Comparison of ENCODE assay signal across 1 cellular context in genomic region chr12:46557539-46558373, GRCh38.
A peak's percentile ranks its signal among the peaks of the same experiment; 100 is the strongest.
TF ChIP-seq lines count a peak whose summit lies in the region.

No MANE protein-coding gene starts in this region.

TF ChIP-seq in K562, 482 proteins besides CTCF, POLR2A, EP300 and RAD21 (continued from another document):
- no peak for TF ChIP-seq ZNF280A (IDR thresholded peaks at IDR 0.05; ENCODE audit: low read depth, partially characterized antibody)
- no peak for TF ChIP-seq RFX5 (IDR thresholded peaks at IDR 0.05; ENCODE audit: low read depth, low read length)
- TF ChIP-seq CHD7 (IDR thresholded peaks at IDR 0.05; ENCODE audit: low read depth, low read length) = no peak
- TF ChIP-seq KLF6 (CRISPR knock-in tag; IDR thresholded peaks at IDR 0.05; ENCODE audit: borderline replicate concordance) = peak; percentile 85; the same call in 1 of the 2 replicates
- no peak for TF ChIP-seq ETV6 (IDR thresholded peaks at IDR 0.05; ENCODE audit: borderline replicate concordance in 1 of 2, low read depth in 2 of 2, low read length in 1 of 2)
- TF ChIP-seq ETV6 (CRISPR knock-in tag; IDR thresholded peaks at IDR 0.05; ENCODE audit: borderline replicate concordance) = no peak
- no peak for TF ChIP-seq ZNF407 (IDR thresholded peaks at IDR 0.05; ENCODE audit: low read depth)
- no peak for TF ChIP-seq SMC3 (conservative IDR thresholded peaks at IDR 0.05; ENCODE audit: insufficient read depth, low read depth, low read length)
- TF ChIP-seq RBM22 (IDR thresholded peaks at IDR 0.05; ENCODE audit: low read depth, low read length, poor library complexity, severe bottlenecking) = no peak
- peak; percentile 90 for TF ChIP-seq DMBX1 (CRISPR knock-in tag; IDR thresholded peaks at IDR 0.05; ENCODE audit: borderline replicate concordance)
- peak; percentile 76; the same call in 1 of the 2 replicates for TF ChIP-seq SMARCE1 (IDR thresholded peaks at IDR 0.05)
- no peak for TF ChIP-seq TCF3 (CRISPR knock-in tag; IDR thresholded peaks at IDR 0.05)
- 0 out of 2 replicates have a peak, but pooled peaks have one; percentile 78 for TF ChIP-seq ZNF586 (CRISPR knock-in tag; conservative IDR thresholded peaks at IDR 0.05)
- no peak for TF ChIP-seq RFX1 (IDR thresholded peaks at IDR 0.05)
- no peak for TF ChIP-seq ZNF740 (CRISPR knock-in tag; IDR thresholded peaks at IDR 0.05)
- peak in 1 of 2 experiments; percentile 5; a peak in 1 of 4 replicates for TF ChIP-seq ZNF740 (tag; IDR thresholded peaks at IDR 0.05)
- TF ChIP-seq NFIX (CRISPR knock-in tag; IDR thresholded peaks at IDR 0.05; ENCODE audit: low read depth) = no peak
- TF ChIP-seq ZNF217 (CRISPR knock-in tag; IDR thresholded peaks at IDR 0.05) = no peak
- TF ChIP-seq PTTG1 (tag; IDR thresholded peaks at IDR 0.05; ENCODE audit: low read depth) = peak; percentile 63; the same call in 1 of the 2 replicates
- TF ChIP-seq SFPQ (IDR thresholded peaks at IDR 0.05; ENCODE audit: low read depth, low read length) = no peak
- TF ChIP-seq HMBOX1 (IDR thresholded peaks at IDR 0.05) = no peak
- TF ChIP-seq ZNF384 (IDR thresholded peaks at IDR 0.05; ENCODE audit: low read depth, low read length) = no peak
- peak in 1 of 2 experiments; percentile 27; a peak in 1 of 4 replicates for TF ChIP-seq FOXA3 (CRISPR knock-in tag; conservative IDR thresholded peaks at IDR 0.05 in 1 of 2, IDR thresholded peaks at IDR 0.05 in 1 of 2)
- TF ChIP-seq ZKSCAN8 (CRISPR knock-in tag; IDR thresholded peaks at IDR 0.05) = peak; percentile 14; the same call in 1 of the 2 replicates
